8 cellular contexts compared by ENCODE assay signal in the genomic region with DNA sequence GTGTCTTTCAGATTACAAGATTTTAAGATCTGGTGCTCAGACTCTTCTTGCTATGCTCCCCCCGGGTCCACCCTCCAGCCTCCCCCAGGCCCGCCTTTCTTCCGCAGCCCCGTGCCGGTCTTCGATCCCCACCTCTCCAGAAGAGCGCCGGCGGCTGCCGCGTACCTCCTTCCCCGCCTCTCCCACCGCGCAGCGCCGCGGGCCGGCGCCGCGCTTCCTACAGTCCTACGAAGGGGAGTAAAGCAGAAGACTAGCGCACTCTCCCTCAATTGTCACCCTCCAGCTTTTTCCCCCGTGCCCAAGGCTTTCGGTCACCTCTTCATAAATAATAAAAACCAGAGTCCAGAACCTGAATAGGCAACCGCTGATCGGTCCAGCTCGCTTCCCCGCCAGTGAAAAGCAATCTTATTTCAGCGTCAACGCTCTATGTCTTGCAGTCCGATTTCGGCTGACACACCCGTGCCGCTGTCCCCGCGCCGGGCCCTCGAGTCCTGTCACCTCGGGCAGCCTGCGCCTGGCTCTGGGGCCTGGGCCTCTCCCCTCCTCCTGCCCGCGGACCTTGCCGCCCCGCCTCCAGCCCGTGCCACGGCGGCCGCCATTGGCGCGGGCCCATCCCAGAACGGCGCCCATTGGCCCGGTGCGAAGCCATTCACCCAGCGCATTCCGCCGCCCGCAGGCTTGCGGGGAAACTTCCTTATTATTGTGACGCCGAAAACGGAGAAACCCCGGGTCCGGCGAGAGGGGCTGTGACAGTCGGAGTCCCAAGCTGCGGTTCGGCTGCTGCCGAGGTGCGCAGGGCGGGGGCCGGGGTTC. TPM values are rescaled to one million over a fixed set of nuclear protein-coding genes. Genes with fewer than 3 reads are reported as not detected.
A peak's percentile ranks its signal among the peaks of the same experiment; 100 is the strongest.
DNase-seq lines count a peak whose midpoint lies in the region; ATAC-seq and TF ChIP-seq lines count a peak whose summit lies in the region.

A gene (plus strand): TSS at position 694 of the 813 bp plus-strand sequence. CDS start 13,344 bp downstream, outside the sequence.

- TF ChIP-seq CTCF in DND-41 (IDR thresholded peaks at IDR 0.05; ENCODE audit: borderline replicate concordance, extremely low read depth, low read length, poor library complexity, severe bottlenecking): peak; percentile 21

- peak within 1 kb of the TSS; percentile 86 for H3K9ac ChIP-seq in DND-41 (ENCODE audit: low read depth, low read length)

- no peaks in the 10 kb centered on the region for H3K27me3 ChIP-seq in DND-41 (ENCODE audit: insufficient read depth, low read length, poor library complexity)
- H3K27me3 ChIP-seq in naive thymus-derived CD4-positive, alpha-beta T cell (ENCODE audit: control insufficient read depth in 2 of 2, insufficient read depth in 2 of 2, low read length in 2 of 2): no peaks in the 10 kb centered on the region

- peaks cover 23% of the 10 kb centered on the region for H3K4me1 Mint-ChIP-seq in activated T-helper 17 cell treated with anti-CD3 and anti-CD28 coated beads, Interleukin-2, amount 50 U/mL, for 72 hours
- peaks cover 34 to 58% (median 49%) of the 10 kb centered on the region in 7 donors for H3K4me1 Mint-ChIP-seq in naive thymus-derived CD4-positive, alpha-beta T cell
- H3K4me1 Mint-ChIP-seq in stimulated activated memory B cell treated with anti-CD40 and anti-IgM and Interleukin-4, amounts not matched to agents 10 μg/mL and 1 μg/mL and 100 μg/mL, for 72 hours: peaks cover 43% of the 10 kb centered on the region

- H2AFZ ChIP-seq in DND-41 (ENCODE audit: low read depth, low read length): peak within 1 kb of the TSS; percentile 100

- H3K9me3 ChIP-seq in DND-41 (ENCODE audit: insufficient read depth, low read length, severe bottlenecking) (no peaks in the 10 kb centered on the region), KOPT-K1 (ENCODE audit: insufficient read depth, low read length, poor library complexity, severe bottlenecking) (no peaks in the 10 kb centered on the region)
- H3K9me3 ChIP-seq in naive thymus-derived CD4-positive, alpha-beta T cell (ENCODE audit: control insufficient read depth in 2 of 3, low read length in 3 of 3): no peaks in the 10 kb centered on the region

- POLR2A ChIA-PET in naive thymus-derived CD4-positive, alpha-beta T cell (lab: Charles Lee): interaction anchor here (0.6 to 5.4 kb wide), 11 partner anchors 8 to 308 kb away, joined by 3 to 167 read pairs (median 4); a partner anchor contains a TSS

- peaks cover 14% of the 10 kb centered on the region for H3K36me3 ChIP-seq in DND-41 (ENCODE audit: insufficient read depth, low read length)
- no peaks in the 10 kb centered on the region; the same call in 1 of the 2 replicates for H3K36me3 ChIP-seq in KOPT-K1 (ENCODE audit: insufficient read depth, low read length)
- peaks cover 0 to 4% (median 0%) of the 10 kb centered on the region in 3 experiments for H3K36me3 ChIP-seq in naive thymus-derived CD4-positive, alpha-beta T cell (ENCODE audit: control insufficient read depth in 2 of 3, insufficient read depth in 3 of 3, low read length in 3 of 3)

- peaks cover 46% of the 10 kb centered on the region for H3K36me3 Mint-ChIP-seq in activated T-helper 17 cell treated with anti-CD3 and anti-CD28 coated beads, Interleukin-2, amount 50 U/mL, for 72 hours (ENCODE audit: low read depth)
- H3K36me3 Mint-ChIP-seq in naive thymus-derived CD4-positive, alpha-beta T cell: peaks cover 6 to 15% (median 10%) of the 10 kb centered on the region in 5 donors
- peaks cover 10% of the 10 kb centered on the region for H3K36me3 Mint-ChIP-seq in stimulated activated memory B cell treated with anti-CD40 and anti-IgM and Interleukin-4, amounts not matched to agents 10 μg/mL and 1 μg/mL and 100 μg/mL, for 72 hours

- H4K20me1 ChIP-seq in DND-41 (ENCODE audit: insufficient read depth, low read length): peaks cover 5% of the 10 kb centered on the region; the same call in 1 of the 2 replicates

- CTCF ChIA-PET in naive thymus-derived CD4-positive, alpha-beta T cell (lab: Charles Lee): interaction anchor here (1.1 to 3.4 kb wide), 4 partner anchors 22 to 180 kb away, joined by 3 to 12 read pairs (median 5); no protein-coding TSS in a partner anchor

- H3K27me3 Mint-ChIP-seq in activated T-helper 17 cell treated with anti-CD3 and anti-CD28 coated beads, Interleukin-2, amount 50 U/mL, for 72 hours: no peaks in the 10 kb centered on the region
- peaks cover 0 to 31% (median 0%) of the 10 kb centered on the region in 5 donors for H3K27me3 Mint-ChIP-seq in naive thymus-derived CD4-positive, alpha-beta T cell
- no peaks in the 10 kb centered on the region for H3K27me3 Mint-ChIP-seq in stimulated activated memory B cell treated with anti-CD40 and anti-IgM and Interleukin-4, amounts not matched to agents 10 μg/mL and 1 μg/mL and 100 μg/mL, for 72 hours

- H3K4me2 ChIP-seq in DND-41 (ENCODE audit: insufficient read depth, low read length): peak within 1 kb of the TSS; percentile 97

- H3K27ac ChIP-seq in DND-41 (ENCODE audit: low read length) (peak within 1 kb of the TSS; percentile 84), KOPT-K1 (ENCODE audit: low read depth, low read length, poor library complexity, severe bottlenecking) (peak within 1 kb of the TSS; percentile 52)
- peak within 1 kb of the TSS; percentile 93 for H3K27ac ChIP-seq in naive thymus-derived CD4-positive, alpha-beta T cell (ENCODE audit: low read depth, low read length)

- H3K79me2 ChIP-seq in DND-41 (ENCODE audit: insufficient read depth, low read length): peaks cover 22% of the 10 kb centered on the region

- H3K27ac Mint-ChIP-seq in activated T-helper 17 cell treated with anti-CD3 and anti-CD28 coated beads, Interleukin-2, amount 50 U/mL, for 72 hours: peak within 1 kb of the TSS; percentile 93
- H3K27ac Mint-ChIP-seq in naive thymus-derived CD4-positive, alpha-beta T cell: peak within 1 kb of the TSS; percentile 83 to 99 (median 97)
- H3K27ac Mint-ChIP-seq in stimulated activated memory B cell treated with anti-CD40 and anti-IgM and Interleukin-4, amounts not matched to agents 10 μg/mL and 1 μg/mL and 100 μg/mL, for 72 hours: peak within 1 kb of the TSS; percentile 86

- no peaks in the 10 kb centered on the region for H3K9me3 Mint-ChIP-seq in activated T-helper 17 cell treated with anti-CD3 and anti-CD28 coated beads, Interleukin-2, amount 50 U/mL, for 72 hours
- peaks cover 0 to 2% (median 0%) of the 10 kb centered on the region in 11 donors for H3K9me3 Mint-ChIP-seq in naive thymus-derived CD4-positive, alpha-beta T cell
- no peaks in the 10 kb centered on the region for H3K9me3 Mint-ChIP-seq in stimulated activated memory B cell treated with anti-CD40 and anti-IgM and Interleukin-4, amounts not matched to agents 10 μg/mL and 1 μg/mL and 100 μg/mL, for 72 hours

- peak within 1 kb of the TSS; percentile 85 to 97 for H3K4me3 ChIP-seq in DND-41 (ENCODE audit: low read depth in 1 of 2, low read length in 2 of 2)
- H3K4me3 ChIP-seq in naive thymus-derived CD4-positive, alpha-beta T cell (ENCODE audit: low read length): peak within 1 kb of the TSS; percentile 60

- DNase-seq in DND-41: peak; percentile 89
- DNase-seq in RPMI8226: peak; percentile 87
- DNase-seq in fibroblast of gingiva (ENCODE audit: low read depth): peak; percentile 88
- DNase-seq in naive thymus-derived CD4-positive, alpha-beta T cell: peak; percentile 87 to 92 (median 91)

- intact Hi-C loops in naive thymus-derived CD4-positive, alpha-beta T cell (cut with micrococcal nuclease): loop anchor here (1.0 to 10.0 kb wide), 21 partner anchors 21 to 1655 kb away; a partner anchor contains a TSS

- H3K4me1 ChIP-seq in DND-41 (ENCODE audit: insufficient read depth, low read length): peaks cover 26% of the 10 kb centered on the region
- peaks cover 10 to 20% of the 10 kb centered on the region in 2 donors for H3K4me1 ChIP-seq in naive thymus-derived CD4-positive, alpha-beta T cell (ENCODE audit: control insufficient read depth in 2 of 2, insufficient read depth in 2 of 2, low read length in 2 of 2)

- ATAC-seq in DND-41 (ENCODE audit: insufficient read depth, low read depth) (peak; percentile 95), GM21825 (IDR thresholded peaks at IDR 0.05; ENCODE audit: unreplicated experiment) (peak; percentile 98)
- ATAC-seq in activated T-helper 17 cell treated with anti-CD3 and anti-CD28 coated beads, Interleukin-2, amount 50 U/mL, for 72 hours (replicated peaks): peak; percentile 88
- ATAC-seq in naive thymus-derived CD4-positive, alpha-beta T cell: peak; percentile 94
- ATAC-seq in stimulated activated memory B cell treated with anti-CD40 and anti-IgM and Interleukin-4, amounts not matched to agents 10 μg/mL and 1 μg/mL and 100 μg/mL, for 72 hours: peak; percentile 97

- peak within 1 kb of the TSS; percentile 96 for H3K4me3 Mint-ChIP-seq in activated T-helper 17 cell treated with anti-CD3 and anti-CD28 coated beads, Interleukin-2, amount 50 U/mL, for 72 hours
- H3K4me3 Mint-ChIP-seq in naive thymus-derived CD4-positive, alpha-beta T cell: peak within 1 kb of the TSS; percentile 94 to 100 (median 98)
- H3K4me3 Mint-ChIP-seq in stimulated activated memory B cell treated with anti-CD40 and anti-IgM and Interleukin-4, amounts not matched to agents 10 μg/mL and 1 μg/mL and 100 μg/mL, for 72 hours: peak within 1 kb of the TSS; percentile 83

RNA-seq across cellular contexts. Expression of the gene that starts here (rescaled TPM):
- 100 to 1,000 TPM in 1 of 2 donors, 10 to 100 TPM in 1; 31.6 to 159 TPM for total RNA-seq in activated T-helper 17 cell treated with anti-CD3 and anti-CD28 coated beads, Interleukin-2, amount 50 U/mL, for 72 hours
- 100 to 1,000 TPM in 4 of 5 experiments, 10 to 100 TPM in 1; 38.1 to 130 (median 104) TPM for total RNA-seq in naive thymus-derived CD4-positive, alpha-beta T cell
- polyA plus RNA-seq in naive thymus-derived CD4-positive, alpha-beta T cell: 10 to 100 TPM; 42.7 to 65.8 TPM

Comparison
In these comparisons a context has a peak if more than half of its experiments do, and no peak if none do; other contexts are left out.
1. Peak in every context shown above with its lines: DNase-seq, ATAC-seq, H3K4me3 ChIP-seq and H3K27ac ChIP-seq.